ENCODE assay signal across 8 cellular contexts in genomic region chr6:35719407-35719829, GRCh38. TPM values are rescaled to one million over a fixed set of nuclear protein-coding genes. Genes with fewer than 3 reads are reported as not detected.
DNase-seq lines count a peak whose midpoint lies in the region; TF ChIP-seq lines count a peak whose summit lies in the region.

No MANE protein-coding gene starts in this region.

- WGBS in H9 (ENCODE audit: extremely low coverage, insufficient read length, low lambda C conversion rate): no CpG with 5 or more reads among the region's 5 CpGs

- H4K8ac ChIP-seq in H9 (replicated peaks; ENCODE audit: insufficient read length, low read depth, low read length): no peak overlapping the region

- no peak overlapping the region for H3K4me3 ChIP-seq in mucosa of stomach (ENCODE audit: low read length)

- no peak overlapping the region for H2BK5ac ChIP-seq in H9 (ENCODE audit: insufficient read length, low read length)

- intact Hi-C loops in CD14-positive monocyte (cut with micrococcal nuclease): no loop called here
- intact Hi-C loops in activated T-helper 1 cell treated with anti-CD3 and anti-CD28 coated beads, Interleukin-12 subunit alpha, Interleukin-12 subunit beta, Interleukin-2, Interleukin-4 antibody, amounts not matched to agents 30 ng/mL and 10 ng/mL and 1 ng/mL, durations not matched to agents 14 hours and 24 hours and 36 hours (cut with micrococcal nuclease): loop anchor here (1.0 to 2.0 kb wide), 6 partner anchors 9 to 51 kb away; partner anchors contain the start of gene FKBP5

- H3K79me2 ChIP-seq in H9 (ENCODE audit: insufficient read depth, low read length): no peaks in the 10 kb centered on the region

- no peak overlapping the region for H2BK120ac ChIP-seq in H9 (ENCODE audit: low read depth, low read length, poor library complexity, severe bottlenecking)

- H3K27me3 Mint-ChIP-seq in CD14-positive monocyte (ENCODE audit: low read depth in 3 of 3) (peaks cover 2 to 3% (median 2%) of the 10 kb centered on the region in 3 donors), H9 (ENCODE audit: low read depth) (peaks cover 7% of the 10 kb centered on the region)
- peaks cover 3% of the 10 kb centered on the region for H3K27me3 Mint-ChIP-seq in activated T-helper 1 cell treated with anti-CD3 and anti-CD28 coated beads, Interleukin-12 subunit alpha, Interleukin-12 subunit beta, Interleukin-2, Interleukin-4 antibody, amounts not matched to agents 30 ng/mL and 10 ng/mL and 1 ng/mL, durations not matched to agents 14 hours and 24 hours and 36 hours (ENCODE audit: insufficient read depth)

- no peak overlapping the region for H2AFZ ChIP-seq in H9 (ENCODE audit: low read length)

- H3K4me1 Mint-ChIP-seq in CD14-positive monocyte (peaks cover 77% of the 10 kb centered on the region), H9 (peaks cover 49 to 53% of the 10 kb centered on the region in 2 experiments)
- peaks cover 57% of the 10 kb centered on the region for H3K4me1 Mint-ChIP-seq in activated T-helper 1 cell treated with anti-CD3 and anti-CD28 coated beads, Interleukin-12 subunit alpha, Interleukin-12 subunit beta, Interleukin-2, Interleukin-4 antibody, amounts not matched to agents 30 ng/mL and 10 ng/mL and 1 ng/mL, durations not matched to agents 14 hours and 24 hours and 36 hours (ENCODE audit: low read depth)

- H4K5ac ChIP-seq in H9 (ENCODE audit: insufficient read length, low read depth, low read length): no peak overlapping the region

- H3K36me3 Mint-ChIP-seq in CD14-positive monocyte (peaks cover 0 to 4% of the 10 kb centered on the region in 2 donors), H9 (ENCODE audit: insufficient read depth in 1 of 3, low read depth in 3 of 3) (no peaks in the 10 kb centered on the region)
- no peaks in the 10 kb centered on the region for H3K36me3 Mint-ChIP-seq in activated T-helper 1 cell treated with anti-CD3 and anti-CD28 coated beads, Interleukin-12 subunit alpha, Interleukin-12 subunit beta, Interleukin-2, Interleukin-4 antibody, amounts not matched to agents 30 ng/mL and 10 ng/mL and 1 ng/mL, durations not matched to agents 14 hours and 24 hours and 36 hours (ENCODE audit: low read depth)

- TF ChIP-seq CTCF in CD14-positive monocyte (IDR thresholded peaks at IDR 0.05) (no peak), H9 (conservative IDR thresholded peaks at IDR 0.05) (no peak)

- H3K4ac ChIP-seq in H9 (ENCODE audit: low read depth, low read length): no peak overlapping the region

- no peak overlapping the region for H3K27ac ChIP-seq in H9 (ENCODE audit: insufficient read length, low read depth, low read length)

- H2AK5ac ChIP-seq in H9 (ENCODE audit: insufficient read length, low read length): no peak overlapping the region

- H2BK20ac ChIP-seq in H9 (ENCODE audit: low read depth, low read length, poor library complexity, severe bottlenecking): no peak overlapping the region

- no peaks in the 10 kb centered on the region for H3K23me2 ChIP-seq in H9 (ENCODE audit: insufficient read length, low read depth, low read length, poor library complexity, severe bottlenecking)

- peak overlapping the region; percentile 49; the same call in 1 of the 2 replicates for H3K14ac ChIP-seq in H9 (ENCODE audit: insufficient read depth, low read length)

- no peak overlapping the region for H3K4me2 ChIP-seq in H9 (ENCODE audit: insufficient read depth, insufficient read length, low read length)

- no peak overlapping the region for H3K18ac ChIP-seq in H9 (ENCODE audit: insufficient read length, low read depth, low read length)

- no peak overlapping the region for H2BK12ac ChIP-seq in H9 (ENCODE audit: insufficient read length, low read depth, low read length)

- H3K79me1 ChIP-seq in H9 (ENCODE audit: insufficient read depth, low read depth, low read length, poor library complexity, severe bottlenecking): no peaks in the 10 kb centered on the region

- H3K9ac ChIP-seq in H9 (ENCODE audit: extremely low read depth, insufficient read length, low read length) (no peak overlapping the region), mucosa of stomach (ENCODE audit: low read length) (peak overlapping the region; percentile 49)

- no peaks in the 10 kb centered on the region for H4K20me1 ChIP-seq in H9 (ENCODE audit: control insufficient read depth, insufficient read depth, insufficient read length)

- H3K4me1 ChIP-seq in H9 (ENCODE audit: insufficient read depth, low read length) (peaks cover 18% of the 10 kb centered on the region; the same call in 1 of the 2 replicates), mucosa of stomach (ENCODE audit: control insufficient read depth, insufficient read depth, low read length) (peaks cover 15% of the 10 kb centered on the region)

- DNase-seq in CD14-positive monocyte (ENCODE audit: low spot score) (no peak), H9 (no peak), cortex of kidney (lab: John Stamatoyannopoulos, UW) (no peak), NCI-H2196 (lab: John Stamatoyannopoulos, UW; ENCODE audit: unreplicated experiment) (no peak), superior temporal gyrus (ENCODE audit: extremely low spot score) (no peak)
- no peak for DNase-seq in activated T-helper 1 cell treated with anti-CD3 and anti-CD28 coated beads, Interleukin-12 subunit alpha, Interleukin-12 subunit beta, Interleukin-2, Interleukin-4 antibody, amounts not matched to agents 30 ng/mL and 10 ng/mL and 1 ng/mL, durations not matched to agents 14 hours and 24 hours and 36 hours (ENCODE audit: low spot score)
- DNase-seq in effector CD8-positive, alpha-beta T cell (lab: John Stamatoyannopoulos, UW): no peak

- H3K9me3 ChIP-seq in H9 (ENCODE audit: control insufficient read depth, low read depth, low read length) (no peaks in the 10 kb centered on the region), mucosa of stomach (ENCODE audit: control insufficient read depth, low read length) (no peaks in the 10 kb centered on the region)

- no peaks in the 10 kb centered on the region for H3K36me3 ChIP-seq in mucosa of stomach (ENCODE audit: control insufficient read depth, insufficient read depth, low read length)

- H3K27ac Mint-ChIP-seq in CD14-positive monocyte (peak overlapping the region; percentile 93 to 99 (median 96)), H9 (peak overlapping the region in 2 of 3 experiments; percentile 63 to 95; a peak in 2 of 7 replicates)
- H3K27ac Mint-ChIP-seq in activated T-helper 1 cell treated with anti-CD3 and anti-CD28 coated beads, Interleukin-12 subunit alpha, Interleukin-12 subunit beta, Interleukin-2, Interleukin-4 antibody, amounts not matched to agents 30 ng/mL and 10 ng/mL and 1 ng/mL, durations not matched to agents 14 hours and 24 hours and 36 hours: peak overlapping the region; percentile 86

- H4K91ac ChIP-seq in H9 (ENCODE audit: insufficient read length, low read depth, low read length): no peak overlapping the region

- H3K56ac ChIP-seq in H9 (ENCODE audit: insufficient read length, low read depth, low read length): no peak overlapping the region

- H3K23ac ChIP-seq in H9 (ENCODE audit: insufficient read length, low read depth, low read length): no peak overlapping the region

- H3T11ph ChIP-seq in H9 (ENCODE audit: low read length): no peak overlapping the region

- H3K4me3 Mint-ChIP-seq in CD14-positive monocyte: peak overlapping the region; percentile 78 to 90
- no peak overlapping the region for H3K4me3 Mint-ChIP-seq in H9
- peak overlapping the region; percentile 55 for H3K4me3 Mint-ChIP-seq in activated T-helper 1 cell treated with anti-CD3 and anti-CD28 coated beads, Interleukin-12 subunit alpha, Interleukin-12 subunit beta, Interleukin-2, Interleukin-4 antibody, amounts not matched to agents 30 ng/mL and 10 ng/mL and 1 ng/mL, durations not matched to agents 14 hours and 24 hours and 36 hours

- H3K9me3 Mint-ChIP-seq in CD14-positive monocyte (no peaks in the 10 kb centered on the region), H9 (no peaks in the 10 kb centered on the region)
- no peaks in the 10 kb centered on the region for H3K9me3 Mint-ChIP-seq in activated T-helper 1 cell treated with anti-CD3 and anti-CD28 coated beads, Interleukin-12 subunit alpha, Interleukin-12 subunit beta, Interleukin-2, Interleukin-4 antibody, amounts not matched to agents 30 ng/mL and 10 ng/mL and 1 ng/mL, durations not matched to agents 14 hours and 24 hours and 36 hours

- H3K27me3 ChIP-seq in H9 (ENCODE audit: insufficient read depth, low read length) (no peaks in the 10 kb centered on the region; the same call in 1 of the 2 replicates), mucosa of stomach (ENCODE audit: control insufficient read depth, insufficient read depth, low read length) (no peaks in the 10 kb centered on the region)

- H2BK15ac ChIP-seq in H9 (ENCODE audit: low read depth, low read length): no peak overlapping the region

RNA-seq across cellular contexts. Expression of gene ARMC12, which starts 17.4 kb away (rescaled TPM):
- polyA plus RNA-seq in CD14-positive monocyte: not detected
- total RNA-seq in H9 (2021): 1.5 and 1.7 TPM in 2 replicates
- 0.24 and 0.41 TPM in 2 replicates for total RNA-seq in activated T-helper 1 cell treated with anti-CD3 and anti-CD28 coated beads, Interleukin-12 subunit alpha, Interleukin-12 subunit beta, Interleukin-2, Interleukin-4 antibody, amounts not matched to agents 30 ng/mL and 10 ng/mL and 1 ng/mL, durations not matched to agents 14 hours and 24 hours and 36 hours

RNA-seq across cellular contexts. Expression of gene FKBP5, which starts 30.7 kb away (rescaled TPM):
- polyA plus RNA-seq in CD14-positive monocyte: 10 to 100 TPM; 56.9 to 58.5 TPM
- total RNA-seq in H9 (2021): 32.9 and 33.9 TPM in 2 replicates
- 60.9 and 62.4 TPM in 2 replicates for total RNA-seq in activated T-helper 1 cell treated with anti-CD3 and anti-CD28 coated beads, Interleukin-12 subunit alpha, Interleukin-12 subunit beta, Interleukin-2, Interleukin-4 antibody, amounts not matched to agents 30 ng/mL and 10 ng/mL and 1 ng/mL, durations not matched to agents 14 hours and 24 hours and 36 hours

RNA-seq across cellular contexts. Expression of gene CLPSL2, which starts 57.0 kb away (rescaled TPM):
- not detected for polyA plus RNA-seq in CD14-positive monocyte
- total RNA-seq in H9 (2021): 4.4 and 6.0 TPM in 2 replicates
- total RNA-seq in activated T-helper 1 cell treated with anti-CD3 and anti-CD28 coated beads, Interleukin-12 subunit alpha, Interleukin-12 subunit beta, Interleukin-2, Interleukin-4 antibody, amounts not matched to agents 30 ng/mL and 10 ng/mL and 1 ng/mL, durations not matched to agents 14 hours and 24 hours and 36 hours: not detected in 2 replicates

Comparison
In these comparisons a context has a peak if more than half of its experiments do, and no peak if none do; other contexts are left out.
1. H3K4me3 Mint-ChIP-seq: peak in CD14-positive monocyte (2 of 2) and activated T-helper 1 cell treated with anti-CD3 and anti-CD28 coated beads, Interleukin-12 subunit alpha, Interleukin-12 subunit beta, Interleukin-2, Interleukin-4 antibody, amounts not matched to agents 30 ng/mL and 10 ng/mL and 1 ng/mL, durations not matched to agents 14 hours and 24 hours and 36 hours (single experiment); none in H9 (0 of 2).
2. Peak in every context shown above with its lines, with median percentiles within 50 percentile points of each other: H3K27ac Mint-ChIP-seq.